ENCODE assay signal across 22 cellular contexts in the genomic region with DNA sequence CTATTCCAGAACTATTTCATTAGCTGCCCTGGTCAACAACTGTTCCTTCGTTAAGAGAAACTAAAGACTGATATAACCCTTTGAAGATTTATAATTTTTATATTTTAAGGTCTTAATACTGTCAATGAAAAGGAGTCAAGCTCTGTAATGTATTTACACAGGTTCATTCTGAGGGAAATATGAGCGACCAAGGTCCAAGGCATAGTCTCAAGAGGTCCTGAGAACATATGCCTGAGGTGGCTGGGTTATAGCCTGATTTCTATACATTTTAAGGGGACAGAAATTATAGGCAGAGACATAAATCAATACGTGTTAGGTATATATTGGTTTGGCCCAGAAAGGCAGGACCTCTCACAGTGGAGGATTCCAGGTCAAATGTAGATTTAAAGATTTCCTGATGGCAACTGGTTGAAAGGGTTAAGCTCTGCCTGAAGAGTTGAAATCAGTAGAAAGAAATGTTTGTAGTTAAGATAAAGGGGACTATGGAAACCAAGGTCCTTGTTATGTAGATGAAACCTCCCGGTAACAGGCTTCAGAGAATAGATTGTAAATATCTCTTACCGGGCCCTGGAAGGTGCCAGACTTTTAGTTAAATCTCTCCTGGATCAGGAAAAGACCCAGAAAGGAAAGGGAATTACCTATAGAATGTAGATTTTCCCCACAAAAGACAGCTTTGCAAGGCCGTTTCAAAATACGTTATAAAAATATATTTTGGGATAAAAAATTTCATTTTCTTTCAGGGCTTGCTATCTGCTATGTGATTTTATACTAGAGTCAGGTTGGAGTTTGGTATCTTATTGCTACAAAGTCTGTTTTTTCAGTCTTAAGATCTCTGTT.
A peak's percentile ranks its signal among the peaks of the same experiment; 100 is the strongest.
DNase-seq lines count a peak whose midpoint lies in the region; ATAC-seq, FAIRE-seq and TF ChIP-seq lines count a peak whose summit lies in the region.
"Had no signal": no experiment of that assay in that cellular context is flagged by ENCODE, and none has a peak within 500 bp of the region (broad histone marks: within the 10 kb centered on the region; RNA-seq: fewer than 3 reads in every experiment).

No MANE protein-coding gene starts in this region.

- no peaks in the 10 kb centered on the region for H4K20me1 ChIP-seq in hepatocyte (ENCODE audit: insufficient read depth, poor library complexity, severe bottlenecking)
- H4K20me1 ChIP-seq in smooth muscle cell (ENCODE audit: low read depth), result no peaks in the 10 kb centered on the region
- H4K20me1 ChIP-seq: BLaER1 treated with 17β-estradiol and CSF1 and Interleukin-3, amounts not matched to agents 10 nM and 100 nM had no signal

- H3K4me1 ChIP-seq in HUES6 (ENCODE audit: control insufficient read depth, insufficient read depth, low read length) (peaks cover 37% of the 10 kb centered on the region), hepatocyte (ENCODE audit: insufficient read depth) (peaks cover 6% of the 10 kb centered on the region), smooth muscle cell (ENCODE audit: low read depth) (peaks cover 5% of the 10 kb centered on the region)

- peak overlapping the region; percentile 27 for H3K9ac ChIP-seq in HUES6 (ENCODE audit: low read length)
- no peak overlapping the region for H3K9ac ChIP-seq in smooth muscle cell (ENCODE audit: low read depth)
- H3K9ac ChIP-seq: BLaER1 treated with 17β-estradiol and CSF1 and Interleukin-3, amounts not matched to agents 10 nM and 100 nM; SK-N-SH had no signal

- H3K79me2 ChIP-seq in hepatocyte (no peaks in the 10 kb centered on the region), smooth muscle cell (ENCODE audit: low read depth) (no peaks in the 10 kb centered on the region)

- H3K9me2 ChIP-seq in hepatocyte (replicated peaks; ENCODE audit: insufficient read depth), result no peaks in the 10 kb centered on the region
- H3K9me2 ChIP-seq: SK-N-SH had no signal

- no peaks in the 10 kb centered on the region for H3K27me3 ChIP-seq in HUES6 (ENCODE audit: control insufficient read depth, insufficient read depth, low read length)
- no peaks in the 10 kb centered on the region for H3K27me3 ChIP-seq in hepatocyte
- no peaks in the 10 kb centered on the region for H3K27me3 ChIP-seq in smooth muscle cell (ENCODE audit: low read depth)
- H3K27me3 ChIP-seq: BLaER1 treated with 17β-estradiol and CSF1 and Interleukin-3, amounts not matched to agents 10 nM and 100 nM had no signal

- H3K4me2 ChIP-seq in hepatocyte, result no peak overlapping the region
- H3K4me2 ChIP-seq in smooth muscle cell, result no peak overlapping the region
- H3K4me2 ChIP-seq: SK-N-SH had no signal

- ATAC-seq in GM19035 (IDR thresholded peaks at IDR 0.05; ENCODE audit: unreplicated experiment), result no peak
- no peak for ATAC-seq in GM21381 (IDR thresholded peaks at IDR 0.05; ENCODE audit: unreplicated experiment)
- ATAC-seq: CD8-positive, alpha-beta T cell; HepG2 had no signal

- TF ChIP-seq CTCF in hepatocyte (IDR thresholded peaks at IDR 0.05; ENCODE audit: poor library complexity), result no peak
- no peak for TF ChIP-seq CTCF in smooth muscle cell (IDR thresholded peaks at IDR 0.05; ENCODE audit: borderline replicate concordance, insufficient read depth, poor library complexity, severe bottlenecking)

- H3K27ac ChIP-seq in HUES6 (ENCODE audit: low read depth, low read length), result peak overlapping the region; percentile 95
- H3K27ac ChIP-seq in hepatocyte, result peak overlapping the region; percentile 59
- peak overlapping the region; percentile 49 for H3K27ac ChIP-seq in smooth muscle cell (ENCODE audit: low read depth)
- H3K27ac ChIP-seq: BLaER1 treated with 17β-estradiol and CSF1 and Interleukin-3, amounts not matched to agents 10 nM and 100 nM had no signal

- no peak for DNase-seq in hepatocyte (ENCODE audit: low spot score)
- DNase-seq in smooth muscle cell (lab: John Stamatoyannopoulos, UW; ENCODE audit: unreplicated experiment), result no peak
- no peak for DNase-seq in putamen (ENCODE audit: low spot score)
- DNase-seq in GOT3 (lab: John Stamatoyannopoulos, UW), result no peak
- DNase-seq: CD8-positive, alpha-beta T cell; EL; KBM-7; NCI-H1105 treated with DMSO at 0.1 percent for 48 hours; NCI-H1694 treated with DMSO at 0.1 percent for 48 hours; NCI-H2107; NCI-H510A; NCI-H774; SHP77 treated with DMSO at 0.1 percent for 48 hours; SK-N-SH had no signal

- 40% methylated on average over 7 of the region's 7 CpGs for WGBS in hepatocyte (ENCODE audit: low lambda C conversion rate, missing lambda C conversion rate)
- 46% methylated on average over 7 of the region's 7 CpGs for WGBS in smooth muscle cell (ENCODE audit: low lambda C conversion rate)

- H3F3A ChIP-seq in smooth muscle cell (ENCODE audit: low read depth), result no peaks in the 10 kb centered on the region

- H2AFZ ChIP-seq in hepatocyte (peak overlapping the region; percentile 31), smooth muscle cell (ENCODE audit: low read depth) (peak overlapping the region; percentile 61)

- FAIRE-seq in islet of Langerhans (lab: Jason Lieb, UNC), result peak; percentile 55
- FAIRE-seq: GM12892, GM18507, HepG2 had no signal

- H3K4me3 ChIP-seq in HUES6 (ENCODE audit: low read depth, low read length), result 0 out of 2 replicates have a peak overlapping the region, but pooled peaks have one; percentile 2
- H3K4me3 ChIP-seq in hepatocyte, result no peak overlapping the region
- no peak overlapping the region for H3K4me3 ChIP-seq in smooth muscle cell
- H3K4me3 ChIP-seq: BLaER1 treated with 17β-estradiol and CSF1 and Interleukin-3, amounts not matched to agents 10 nM and 100 nM had no signal

- H3K36me3 ChIP-seq in HUES6 (ENCODE audit: control insufficient read depth, insufficient read depth, low read length), result no peaks in the 10 kb centered on the region
- no peaks in the 10 kb centered on the region for H3K36me3 ChIP-seq in hepatocyte (replicated peaks; ENCODE audit: insufficient read depth, low read depth)
- H3K36me3 ChIP-seq in smooth muscle cell (ENCODE audit: low read depth), result no peaks in the 10 kb centered on the region
- H3K36me3 ChIP-seq: BLaER1 treated with 17β-estradiol and CSF1 and Interleukin-3, amounts not matched to agents 10 nM and 100 nM had no signal

- H3K9me3 ChIP-seq in HUES6 (ENCODE audit: control insufficient read depth, insufficient read depth, low read depth, low read length) (peaks cover 12% of the 10 kb centered on the region), hepatocyte (ENCODE audit: low read depth) (peaks cover 5% of the 10 kb centered on the region), smooth muscle cell (replicated peaks; ENCODE audit: low read depth) (no peaks in the 10 kb centered on the region)
- H3K9me3 ChIP-seq: BLaER1 treated with 17β-estradiol and CSF1 and Interleukin-3, amounts not matched to agents 10 nM and 100 nM; SK-N-SH had no signal
